Comparison of ENCODE assay signal across 16 cellular contexts in genomic region chr2:207873794-207874193, GRCh38.
A peak's percentile ranks its signal among the peaks of the same experiment; 100 is the strongest.
DNase-seq lines count a peak whose midpoint lies in the region; ATAC-seq and TF ChIP-seq lines count a peak whose summit lies in the region.
"Had no signal": no experiment of that assay in that cellular context is flagged by ENCODE, and none has a peak within 500 bp of the region (broad histone marks: within the 10 kb centered on the region; RNA-seq: fewer than 3 reads in every experiment).

No MANE protein-coding gene starts in this region.

- H3K27ac ChIP-seq in foreskin keratinocyte, result no peak overlapping the region
- no peak overlapping the region for H3K27ac ChIP-seq in stomach
- H3K27ac ChIP-seq: A549, pancreas, upper lobe of right lung had no signal

- WGBS in stomach, 5 donors, result 93 to 100% (median 97%) methylated on average over 1 of the region's 1 CpG

- intact Hi-C loops in stomach (cut with DNase I; ENCODE audit: low total_unique reads), result no loop called here

- no peak for TF ChIP-seq CTCF in GM10266 (IDR thresholded peaks at IDR 0.05; ENCODE audit: control insufficient read depth, insufficient read depth, low read depth, missing control alignments)
- no peak for TF ChIP-seq CTCF in foreskin keratinocyte (conservative IDR thresholded peaks at IDR 0.05)
- no peak for TF ChIP-seq CTCF in stomach (IDR thresholded peaks at IDR 0.05)

- H3K4me3 ChIP-seq in stomach, result no peak overlapping the region
- H3K4me3 ChIP-seq: A549, pancreas, upper lobe of right lung had no signal

- ATAC-seq in GM19395 (IDR thresholded peaks at IDR 0.05; ENCODE audit: unreplicated experiment), result peak; percentile 73
- ATAC-seq in HG02642 (IDR thresholded peaks at IDR 0.05; ENCODE audit: poor library complexity, unreplicated experiment), result peak; percentile 76
- ATAC-seq in HG03354 (IDR thresholded peaks at IDR 0.05; ENCODE audit: poor library complexity, severe bottlenecking, unreplicated experiment), result peak; percentile 79
- ATAC-seq in foreskin keratinocyte, result no peak
- ATAC-seq: A549, pancreas, upper lobe of right lung had no signal

- no peaks in the 10 kb centered on the region for H3K9me3 ChIP-seq in stomach
- H3K9me3 ChIP-seq: A549, pancreas, upper lobe of right lung had no signal

- H3K4me1 ChIP-seq in foreskin keratinocyte (no peaks in the 10 kb centered on the region), stomach (peaks cover 0 to 32% (median 12%) of the 10 kb centered on the region in 4 donors)

- H3K27me3 ChIP-seq in foreskin keratinocyte, result no peaks in the 10 kb centered on the region
- no peaks in the 10 kb centered on the region for H3K27me3 ChIP-seq in stomach
- H3K27me3 ChIP-seq: pancreas, upper lobe of right lung had no signal

- peak; percentile 28 for DNase-seq in GM10266 (ENCODE audit: extremely low spot score)
- DNase-seq in foreskin keratinocyte, result no peak
- no peak for DNase-seq in glomerular visceral epithelial cell (ENCODE audit: extremely low spot score)
- DNase-seq in stomach, result no peak
- DNase-seq in GM03348 (ENCODE audit: low spot score), result no peak
- DNase-seq: activated CD4-positive, alpha-beta T cell treated with anti-CD3 and anti-CD28 coated beads, Interleukin-2, amount 10 ng/mL, durations not matched to agents 24 days and 14 days; HCEC 1CT; NCI-H524 treated with DMSO at 0.1 percent for 48 hours; pancreas; stimulated activated CD4-positive, alpha-beta T cell treated with anti-CD3 and anti-CD28 coated beads, Interleukin-12 subunit alpha, Interleukin-12 subunit beta, amount 100 ng/mL, for 4 hours; T-helper 2 cell; upper lobe of right lung had no signal

- no peak for TF ChIP-seq EP300 in stomach (IDR thresholded peaks at IDR 0.05)

- TF ChIP-seq POLR2A in stomach (IDR thresholded peaks at IDR 0.05), result no peak

- H3K36me3 ChIP-seq in stomach, result no peaks in the 10 kb centered on the region
- H3K36me3 ChIP-seq: pancreas, upper lobe of right lung had no signal
